8 cellular contexts compared by ENCODE assay signal in the genomic region with DNA sequence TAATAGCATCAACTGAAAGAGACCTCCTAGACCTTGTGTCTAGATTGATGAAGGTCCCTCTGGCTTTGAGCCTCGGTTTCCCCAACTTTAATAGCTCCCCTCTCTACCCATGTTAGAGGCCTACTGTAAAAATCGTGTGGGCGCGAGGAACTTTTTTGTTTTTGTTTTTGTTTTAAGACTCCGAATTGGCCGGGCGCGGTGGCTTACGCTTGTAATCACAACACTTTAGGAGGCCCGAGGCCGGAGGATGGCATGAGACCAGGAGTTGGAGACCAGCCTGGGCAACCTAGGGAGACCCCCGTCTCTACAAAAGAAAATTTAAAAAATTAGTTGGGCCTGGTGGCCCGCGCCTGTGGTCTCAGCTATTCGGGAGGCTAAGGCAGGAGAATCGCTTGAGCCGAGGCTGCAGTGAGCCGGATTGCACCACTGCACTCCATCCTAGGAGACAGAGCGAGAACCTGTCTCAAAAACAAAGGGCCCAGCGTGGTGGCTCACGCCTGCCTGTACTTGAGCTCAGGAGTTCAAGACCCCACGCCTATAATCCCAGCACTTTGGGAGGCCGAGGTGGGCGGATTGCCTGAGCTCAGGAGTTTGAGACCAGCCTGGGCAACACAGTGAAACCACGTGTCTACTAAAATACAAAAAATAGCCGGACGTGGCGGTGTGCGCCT. TPM values are rescaled to one million over a fixed set of nuclear protein-coding genes. Genes with fewer than 3 reads are reported as not detected.
DNase-seq lines count a peak whose midpoint lies in the region; ATAC-seq and TF ChIP-seq lines count a peak whose summit lies in the region.

No MANE protein-coding gene starts in this region.

- peaks cover 33% of the 10 kb centered on the region for H3K4me1 Mint-ChIP-seq in T-helper 1 cell treated with Interleukin-12 subunit alpha and Interleukin-12 subunit beta and Interleukin-4 antibody, amounts not matched to agents 30 μg/mL and 1 μg/mL, for 36 hours (ENCODE audit: low read depth)

- H3K27ac ChIP-seq in HCT116 (ENCODE audit: low read depth, low read length) (peak overlapping the region; percentile 79), sigmoid colon (peak overlapping the region; percentile 85 to 91 (median 89))

- no peak for TF ChIP-seq EP300 in sigmoid colon (IDR thresholded peaks at IDR 0.05)

- peak overlapping the region; percentile 68 to 96 for H3K4me3 ChIP-seq in HCT116 (replicated peaks in 1 of 2; ENCODE audit: low read depth in 1 of 2, low read length in 2 of 2)
- H3K4me3 ChIP-seq in fibroblast of pulmonary artery (replicated peaks; ENCODE audit: low read depth, low read length): peak overlapping the region; percentile 56
- H3K4me3 ChIP-seq in sigmoid colon: peak overlapping the region; percentile 88 to 99 (median 96)

- no peak for DNase-seq in HCT116 (ENCODE audit: low read depth, low spot score)
- peak; percentile 7 for DNase-seq in fibroblast of pulmonary artery (ENCODE audit: low read depth)
- DNase-seq in sigmoid colon: peak; percentile 76
- DNase-seq in NCI-H774 (lab: John Stamatoyannopoulos, UW): no peak
- DNase-seq in NOMO-1 treated with DMSO at 0.1 percent for 48 hours (lab: John Stamatoyannopoulos, UW; ENCODE audit: unreplicated experiment): no peak
- DNase-seq in HK-2 (ENCODE audit: unreplicated experiment): no peak

- peaks cover 27% of the 10 kb centered on the region for H3K36me3 Mint-ChIP-seq in T-helper 1 cell treated with Interleukin-12 subunit alpha and Interleukin-12 subunit beta and Interleukin-4 antibody, amounts not matched to agents 30 μg/mL and 1 μg/mL, for 36 hours (ENCODE audit: low read depth)

- no peaks in the 10 kb centered on the region for H3K9me3 Mint-ChIP-seq in T-helper 1 cell treated with Interleukin-12 subunit alpha and Interleukin-12 subunit beta and Interleukin-4 antibody, amounts not matched to agents 30 μg/mL and 1 μg/mL, for 36 hours

- peaks cover 41% of the 10 kb centered on the region for H3K79me2 ChIP-seq in HCT116 (ENCODE audit: insufficient read depth, low read length)

- TF ChIP-seq POLR2A in HCT116 (IDR thresholded peaks at IDR 0.05; ENCODE audit: borderline replicate concordance, extremely low read depth, insufficient read depth, insufficient read length) (no peak), sigmoid colon (IDR thresholded peaks at IDR 0.05) (no peak)

- H3K9me3 ChIP-seq in HCT116 (ENCODE audit: control insufficient read depth in 1 of 2, insufficient read depth in 1 of 2, low read depth in 1 of 2, low read length in 2 of 2) (no peaks in the 10 kb centered on the region), sigmoid colon (no peaks in the 10 kb centered on the region)

- H3K4me1 ChIP-seq in HCT116 (ENCODE audit: control insufficient read depth in 1 of 2, insufficient read depth in 2 of 2, low read length in 2 of 2) (peaks cover 20 to 41% of the 10 kb centered on the region in 2 experiments), sigmoid colon (peaks cover 4 to 45% (median 40%) of the 10 kb centered on the region in 4 donors)

- H3K36me3 ChIP-seq in HCT116 (ENCODE audit: control insufficient read depth in 1 of 2, insufficient read depth in 2 of 2, low read length in 2 of 2) (peaks cover 0 to 13% of the 10 kb centered on the region in 2 experiments; a peak in 3 of 4 replicates), sigmoid colon (peaks cover 0 to 10% (median 0%) of the 10 kb centered on the region in 4 donors)

- TF ChIP-seq CTCF in HCT116 (IDR thresholded peaks at IDR 0.05 in 2 of 3, conservative IDR thresholded peaks at IDR 0.05 in 1 of 3; ENCODE audit: borderline replicate concordance in 1 of 3, insufficient read depth in 1 of 3, low read depth in 2 of 3, low read length in 2 of 3) (no peak), fibroblast of pulmonary artery (IDR thresholded peaks at IDR 0.05; ENCODE audit: low read length, missing control alignments) (no peak), sigmoid colon (IDR thresholded peaks at IDR 0.05) (no peak)

- peak overlapping the region; percentile 98 for H3K4me2 ChIP-seq in HCT116 (ENCODE audit: low read length)

- no peaks in the 10 kb centered on the region for H3K27me3 ChIP-seq in HCT116 (ENCODE audit: insufficient read depth, low read length)
- no peaks in the 10 kb centered on the region for H3K27me3 ChIP-seq in sigmoid colon

- intact Hi-C loops in HCT116 (cut with micrococcal nuclease) (loop anchor here (1.0 to 5.0 kb wide), 3 partner anchors 43 to 92 kb away; a partner anchor contains a TSS), sigmoid colon (cut with DNase I) (loop anchor here (1.0 kb wide), 1 partner anchor 21 kb away; a partner anchor contains a TSS)

- ATAC-seq in HCT116 (no peak), GM21576 (IDR thresholded peaks at IDR 0.05; ENCODE audit: unreplicated experiment) (no peak)

- H4K20me1 ChIP-seq in HCT116 (ENCODE audit: insufficient read depth): no peaks in the 10 kb centered on the region

- WGBS in sigmoid colon, 2 donors: 47 to 48% methylated on average over 29 of the region's 29 CpGs

- CTCF ChIA-PET in HCT116 (lab: Charles Lee): interaction anchor here (0.7 to 1.9 kb wide), 5 partner anchors 14 to 244 kb away, joined by 3 to 8 read pairs (median 3); a partner anchor contains a TSS

- H3K27ac Mint-ChIP-seq in T-helper 1 cell treated with Interleukin-12 subunit alpha and Interleukin-12 subunit beta and Interleukin-4 antibody, amounts not matched to agents 30 μg/mL and 1 μg/mL, for 36 hours: peak overlapping the region; percentile 93

- no peak for TF ChIP-seq RAD21 in HCT116 (IDR thresholded peaks at IDR 0.05; ENCODE audit: low read depth)

- no peaks in the 10 kb centered on the region for H3K9me2 ChIP-seq in HCT116 (ENCODE audit: insufficient read depth)

- peak overlapping the region; percentile 90 for H3K4me3 Mint-ChIP-seq in T-helper 1 cell treated with Interleukin-12 subunit alpha and Interleukin-12 subunit beta and Interleukin-4 antibody, amounts not matched to agents 30 μg/mL and 1 μg/mL, for 36 hours

- POLR2A ChIA-PET in HCT116 (lab: Charles Lee): interaction anchor here (0.5 to 2.5 kb wide), 16 partner anchors 9 to 790 kb away, joined by 3 to 45 read pairs (median 4); a partner anchor contains a TSS

- peak overlapping the region; percentile 96 for H3K9ac ChIP-seq in HCT116 (ENCODE audit: low read length)

- BruUV-seq in HCT116 (replicated peaks; lab: Mats Ljungman, UMichigan): TSS peak; percentile 99

- no peak overlapping the region for H2AFZ ChIP-seq in HCT116 (ENCODE audit: low read depth, low read length, poor library complexity, severe bottlenecking)

- RAD21 ChIA-PET in HCT116 (lab: Charles Lee; ENCODE audit: low non-redundant PET in 1 of 2, low total read pairs in 2 of 2, uncharacterized antibody in 2 of 2, unreplicated experiment in 2 of 2): interaction anchor here (0.7 to 1.4 kb wide), 4 partner anchors 43 to 158 kb away, joined by 3 to 8 read pairs (median 4); a partner anchor contains a TSS

- H3K27me3 Mint-ChIP-seq in T-helper 1 cell treated with Interleukin-12 subunit alpha and Interleukin-12 subunit beta and Interleukin-4 antibody, amounts not matched to agents 30 μg/mL and 1 μg/mL, for 36 hours (ENCODE audit: low read depth): no peaks in the 10 kb centered on the region

TF ChIP-seq in HCT116, 20 proteins besides CTCF, POLR2A, EP300 and RAD21 (continues in another document):
- TF ChIP-seq SRF (IDR thresholded peaks at IDR 0.05; ENCODE audit: low read depth): no peak
- 0 out of 2 replicates have a peak, but pooled peaks have one; percentile 2 for TF ChIP-seq CEBPB (IDR thresholded peaks at IDR 0.05; ENCODE audit: low read depth)
- no peak for TF ChIP-seq FOSL1 (IDR thresholded peaks at IDR 0.05; ENCODE audit: low read depth)
- TF ChIP-seq, protein P1, sequence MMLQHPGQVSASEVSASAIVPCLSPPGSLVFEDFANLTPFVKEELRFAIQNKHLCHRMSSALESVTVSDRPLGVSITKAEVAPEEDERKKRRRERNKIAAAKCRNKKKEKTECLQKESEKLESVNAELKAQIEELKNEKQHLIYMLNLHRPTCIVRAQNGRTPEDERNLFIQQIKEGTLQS (IDR thresholded peaks at IDR 0.05): no peak
- TF ChIP-seq SP1 (IDR thresholded peaks at IDR 0.05; ENCODE audit: low read depth): no peak
- TF ChIP-seq, protein P2, sequence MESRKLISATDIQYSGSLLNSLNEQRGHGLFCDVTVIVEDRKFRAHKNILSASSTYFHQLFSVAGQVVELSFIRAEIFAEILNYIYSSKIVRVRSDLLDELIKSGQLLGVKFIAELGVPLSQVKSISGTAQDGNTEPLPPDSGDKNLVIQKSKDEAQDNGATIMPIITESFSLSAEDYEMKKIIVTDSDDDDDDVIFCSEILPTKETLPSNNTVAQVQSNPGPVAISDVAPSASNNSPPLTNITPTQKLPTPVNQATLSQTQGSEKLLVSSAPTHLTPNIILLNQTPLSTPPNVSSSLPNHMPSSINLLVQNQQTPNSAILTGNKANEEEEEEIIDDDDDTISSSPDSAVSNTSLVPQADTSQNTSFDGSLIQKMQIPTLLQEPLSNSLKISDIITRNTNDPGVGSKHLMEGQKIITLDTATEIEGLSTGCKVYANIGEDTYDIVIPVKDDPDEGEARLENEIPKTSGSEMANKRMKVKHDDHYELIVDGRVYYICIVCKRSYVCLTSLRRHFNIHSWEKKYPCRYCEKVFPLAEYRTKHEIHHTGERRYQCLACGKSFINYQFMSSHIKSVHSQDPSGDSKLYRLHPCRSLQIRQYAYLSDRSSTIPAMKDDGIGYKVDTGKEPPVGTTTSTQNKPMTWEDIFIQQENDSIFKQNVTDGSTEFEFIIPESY (IDR thresholded peaks at IDR 0.05; ENCODE audit: extremely low read depth, insufficient replicate concordance, low read length): no peak
- TF ChIP-seq ZNF274 (IDR thresholded peaks at IDR 0.05; ENCODE audit: low read depth, low read length): no peak
- peak; percentile 28; the same call in 1 of the 2 replicates for TF ChIP-seq ZFX (IDR thresholded peaks at IDR 0.05)
- TF ChIP-seq POLR2AphosphoS5 (IDR thresholded peaks at IDR 0.05; ENCODE audit: low read depth, low read length): no peak

RNA-seq across cellular contexts. Expression of a gene that starts 0.9 kb away (rescaled TPM):
- total RNA-seq in HCT116 (2021; ENCODE audit: unreplicated experiment): 96.7 TPM
- 67.9 and 75.2 TPM in 2 replicates for polyA plus RNA-seq in HCT116 (2012)
- total RNA-seq in sigmoid colon: 10 to 100 TPM; 17.1 to 46.8 (median 24.9) TPM
- 10 to 100 TPM; 19.8 to 78.1 (median 22.9) TPM for polyA plus RNA-seq in sigmoid colon

RNA-seq across cellular contexts. Expression of a gene that starts 20.2 kb away (rescaled TPM):
- total RNA-seq in HCT116 (2021; ENCODE audit: unreplicated experiment) (63.0 TPM), sigmoid colon (10 to 100 TPM; 19.7 to 30.5 (median 23.8) TPM)
- 49.1 and 50.2 TPM in 2 replicates for polyA plus RNA-seq in HCT116 (2012)
- polyA plus RNA-seq in sigmoid colon: 10 to 100 TPM; 31.8 to 62.7 (median 32.4) TPM

RNA-seq across cellular contexts. Expression of a gene that starts 24.1 kb away (rescaled TPM):
- total RNA-seq in HCT116 (2021; ENCODE audit: unreplicated experiment) (33.3 TPM), sigmoid colon (10 to 100 TPM in 2 of 4 donors, 1 to 10 TPM in 2; 3.9 to 20.6 (median 10.8) TPM)
- polyA plus RNA-seq in HCT116 (2012): 37.7 and 47.8 TPM in 2 replicates
- 1 to 10 TPM in 2 of 3 donors, not detected in 1; 2.9 to 4.2 TPM for polyA plus RNA-seq in sigmoid colon

RNA-seq across cellular contexts. Expression of a gene that starts 31.1 kb away (rescaled TPM):
- total RNA-seq in HCT116 (2021; ENCODE audit: unreplicated experiment) (10.6 TPM), sigmoid colon (1 to 10 TPM; 1.1 to 3.6 (median 1.8) TPM)
- polyA plus RNA-seq in HCT116 (2012): 6.4 and 7.6 TPM in 2 replicates
- 1 to 10 TPM in 2 of 3 donors, under 1 TPM in 1; 0.69 to 7.9 (median 1.8) TPM for polyA plus RNA-seq in sigmoid colon

RNA-seq across cellular contexts. Expression of a gene that starts 50.4 kb away (rescaled TPM):
- total RNA-seq in HCT116 (2021; ENCODE audit: unreplicated experiment) (15.9 TPM), sigmoid colon (1 to 10 TPM in 3 of 4 donors, under 1 TPM in 1; 0.95 to 4.3 (median 2.0) TPM)
- 25.5 and 27.0 TPM in 2 replicates for polyA plus RNA-seq in HCT116 (2012)
- polyA plus RNA-seq in sigmoid colon: 10 to 100 TPM; 31.2 to 61.3 (median 33.3) TPM

Comparison
In these comparisons a context has a peak if more than half of its experiments do, and no peak if none do; other contexts are left out.
1. DNase-seq: peak in fibroblast of pulmonary artery (single experiment) and sigmoid colon (single experiment); none in HCT116 (single experiment), NCI-H774 (single experiment), NOMO-1 treated with DMSO at 0.1 percent for 48 hours (single experiment) and HK-2 (single experiment).
2. Peak in every context shown above with its lines, with median percentiles within 50 percentile points of each other: H3K4me3 ChIP-seq.